In genomic region chr6:169075211-169075621, GRCh38 we compare ENCODE assay signal across 14 cellular contexts.
DNase-seq lines count a peak whose midpoint lies in the region; ATAC-seq and TF ChIP-seq lines count a peak whose summit lies in the region.
"Had no signal": no experiment of that assay in that cellular context is flagged by ENCODE, and none has a peak within 500 bp of the region (broad histone marks: within the 10 kb centered on the region; RNA-seq: fewer than 3 reads in every experiment).

No MANE protein-coding gene starts in this region.

- H3K9ac ChIP-seq in PC-3 (ENCODE audit: low read length): no peak overlapping the region

- H3F3A ChIP-seq in PC-3 (ENCODE audit: low read length, unreplicated experiment): no peaks in the 10 kb centered on the region

- intact Hi-C loops in heart right ventricle (cut with DNase I): no loop called here
- intact Hi-C loops in PC-3 (cut with micrococcal nuclease): no loop called here

- H3K27me3 ChIP-seq in heart right ventricle (peaks cover 0 to 11% (median 0%) of the 10 kb centered on the region in 7 donors), osteoblast (ENCODE audit: insufficient read depth, low read length) (no peaks in the 10 kb centered on the region), BE2C (no peaks in the 10 kb centered on the region), PC-3 (ENCODE audit: low read length) (no peaks in the 10 kb centered on the region)

- CTCF ChIA-PET in PC-3 (lab: Charles Lee): no interaction called here

- H3K79me2 ChIP-seq in osteoblast (ENCODE audit: insufficient read depth, low read length) (no peaks in the 10 kb centered on the region), PC-3 (ENCODE audit: low read length) (no peaks in the 10 kb centered on the region)

- POLR2A ChIA-PET in PC-3 (lab: Charles Lee; ENCODE audit: unreplicated experiment): no interaction called here

- no peaks in the 10 kb centered on the region for H3K36me3 ChIP-seq in heart right ventricle
- H3K36me3 ChIP-seq in osteoblast (ENCODE audit: insufficient read depth, low read length): no peaks in the 10 kb centered on the region
- H3K36me3 ChIP-seq in urinary bladder (ENCODE audit: insufficient read depth): no peaks in the 10 kb centered on the region
- H3K36me3 ChIP-seq in BE2C: no peaks in the 10 kb centered on the region
- H3K36me3 ChIP-seq in PC-3 (ENCODE audit: low read depth, low read length): no peaks in the 10 kb centered on the region

- no peak overlapping the region for H3K4me2 ChIP-seq in osteoblast (ENCODE audit: insufficient read depth, low read length)
- no peak overlapping the region for H3K4me2 ChIP-seq in PC-3 (ENCODE audit: low read length)

- no TSS peak for BruUV-seq in PC-3 (replicated peaks; lab: Mats Ljungman, UMichigan)

- peak; percentile 82 for DNase-seq in amniotic epithelial cell (ENCODE audit: low read depth)
- peak; percentile 45 to 54 for DNase-seq in heart right ventricle
- DNase-seq in osteoblast (ENCODE audit: insufficient read length, low spot score, missing footprints): no peak
- DNase-seq in BE2C: no peak
- DNase-seq in NCI-H146 (lab: John Stamatoyannopoulos, UW): no peak
- no peak for DNase-seq in PC-3
- no peak for DNase-seq in HPDE6-E6E7 (ENCODE audit: extremely low spot score)
- DNase-seq: activated CD8-positive, alpha-beta memory T cell treated with anti-CD3 and anti-CD28 coated beads, Interleukin-2, amount 50 U/mL, for 48 hours; DMS79 treated with DMSO at 0.1 percent for 48 hours; head of caudate nucleus; NCI-H187 treated with DMSO at 0.1 percent for 48 hours; stimulated activated CD4-positive, alpha-beta T cell treated with anti-CD3 and anti-CD28 coated beads, Interleukin-1b, Interleukin-23, amount 100 ng/mL, for 48 hours; stimulated activated naive CD8-positive, alpha-beta T cell treated with anti-CD3 and anti-CD28 coated beads, Interleukin-15, Interleukin-2, amounts not matched to agents 100 U/mL and 50 U/mL, for 24 hours had no signal

- H3K4me1 ChIP-seq in heart right ventricle (peaks cover 0 to 23% (median 5%) of the 10 kb centered on the region in 9 donors), osteoblast (ENCODE audit: insufficient read depth, low read length) (peaks cover 48% of the 10 kb centered on the region), urinary bladder (ENCODE audit: insufficient read depth) (no peaks in the 10 kb centered on the region), BE2C (no peaks in the 10 kb centered on the region), PC-3 (ENCODE audit: insufficient read depth, low read length) (peaks cover 12% of the 10 kb centered on the region)

- TF ChIP-seq CTCF in heart right ventricle (IDR thresholded peaks at IDR 0.05): no peak
- TF ChIP-seq CTCF in osteoblast (IDR thresholded peaks at IDR 0.05; ENCODE audit: extremely low read depth, low read depth, low read length): no peak
- no peak for TF ChIP-seq CTCF in BE2C (IDR thresholded peaks at IDR 0.05; ENCODE audit: low read depth, low read length)
- no peak for TF ChIP-seq CTCF in PC-3 (conservative IDR thresholded peaks at IDR 0.05; ENCODE audit: low read depth, low read length)

- H2AFZ ChIP-seq in osteoblast (ENCODE audit: low read length) (no peak overlapping the region), PC-3 (ENCODE audit: low read length) (no peak overlapping the region)

- 58 to 65% methylated on average over 13 of the region's 13 CpGs for WGBS in heart right ventricle, 2 donors
- 30% methylated on average over 13 of the region's 13 CpGs for WGBS in urinary bladder

- H3K9me2 ChIP-seq in PC-3 (replicated peaks; ENCODE audit: low read length): no peaks in the 10 kb centered on the region

- H4K20me1 ChIP-seq in osteoblast (ENCODE audit: insufficient read depth, low read length) (no peaks in the 10 kb centered on the region), PC-3 (ENCODE audit: low read length) (no peaks in the 10 kb centered on the region)

- H3K4me3 ChIP-seq in heart right ventricle: peak overlapping the region in 2 of 10 donors; percentile 11 to 22
- no peak overlapping the region for H3K4me3 ChIP-seq in osteoblast (ENCODE audit: insufficient read depth, low read length)
- no peak overlapping the region for H3K4me3 ChIP-seq in urinary bladder (ENCODE audit: low read depth, low read length)
- no peak overlapping the region for H3K4me3 ChIP-seq in BE2C (ENCODE audit: low read depth, low read length)
- no peak overlapping the region for H3K4me3 ChIP-seq in PC-3 (ENCODE audit: low read length)

- H3K27ac ChIP-seq in heart right ventricle (peak overlapping the region; percentile 26 to 72 (median 53)), osteoblast (ENCODE audit: low read depth, low read length) (peak overlapping the region; percentile 85), urinary bladder (ENCODE audit: low read depth) (peak overlapping the region; percentile 57), PC-3 (ENCODE audit: low read length) (no peak overlapping the region)

- peak; percentile 61 to 80 (median 76) for ATAC-seq in heart right ventricle
- no peak for ATAC-seq in PC-3
- ATAC-seq: stimulated activated naive CD8-positive, alpha-beta T cell treated with anti-CD3 and anti-CD28 coated beads, Interleukin-15, Interleukin-2, amounts not matched to agents 100 U/mL and 50 U/mL, for 24 hours had no signal

- H3K9me3 ChIP-seq in heart right ventricle (peaks cover 0 to 5% (median 0%) of the 10 kb centered on the region in 11 donors), osteoblast (ENCODE audit: low read depth, low read length) (no peaks in the 10 kb centered on the region), BE2C (no peaks in the 10 kb centered on the region), PC-3 (ENCODE audit: low read length) (no peaks in the 10 kb centered on the region)

Comparison
In these comparisons a context has a peak if more than half of its experiments do, and no peak if none do; other contexts are left out.
1. DNase-seq: peak in amniotic epithelial cell (single experiment) and heart right ventricle (2 of 2); none in osteoblast (single experiment), BE2C (single experiment), NCI-H146 (single experiment), PC-3 (single experiment) and HPDE6-E6E7 (single experiment).